In the genomic region with DNA sequence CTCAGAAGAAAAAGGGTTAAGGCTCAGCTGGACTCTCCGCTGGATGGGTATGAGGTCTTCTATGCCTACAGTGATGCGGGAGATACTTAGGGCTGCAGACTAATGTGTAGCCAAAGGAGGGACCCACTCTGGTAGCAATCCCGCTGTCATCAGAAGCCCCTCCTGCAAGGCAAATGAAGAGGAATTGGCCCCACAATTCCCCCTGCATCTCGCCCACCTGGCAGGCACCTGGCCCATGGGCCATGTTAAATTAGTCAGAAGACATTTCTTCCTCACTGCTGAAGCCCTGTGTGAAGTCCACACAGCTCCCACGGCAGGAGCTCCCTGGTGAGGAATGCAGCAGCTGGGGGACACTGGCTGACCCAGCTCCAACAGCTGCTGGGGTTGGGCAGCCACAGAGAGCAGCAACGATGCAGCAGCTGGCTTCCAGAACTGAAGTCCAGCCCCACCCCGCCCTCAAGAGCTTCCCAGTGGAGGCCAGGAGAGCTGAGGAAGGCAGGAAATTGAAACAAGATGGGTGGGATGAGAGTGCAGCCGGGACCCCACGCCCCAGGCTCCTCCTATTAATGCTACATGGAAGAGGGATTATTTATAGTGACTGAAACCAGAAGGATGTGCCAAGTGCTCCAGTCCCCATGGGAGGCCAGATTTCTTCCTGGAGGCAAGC, we compare ENCODE assay signal across 12 cellular contexts. TPM values are rescaled to one million over a fixed set of nuclear protein-coding genes. Genes with fewer than 3 reads are reported as not detected.
A peak's percentile ranks its signal among the peaks of the same experiment; 100 is the strongest.
DNase-seq lines count a peak whose midpoint lies in the region; ATAC-seq and TF ChIP-seq lines count a peak whose summit lies in the region.
"Had no signal": no experiment of that assay in that cellular context is flagged by ENCODE, and none has a peak within 500 bp of the region (broad histone marks: within the 10 kb centered on the region; RNA-seq: fewer than 3 reads in every experiment).

No MANE protein-coding gene starts in this region.

- no peaks in the 10 kb centered on the region for H3K27me3 ChIP-seq in ascending aorta
- H3K27me3 ChIP-seq in sigmoid colon, result no peaks in the 10 kb centered on the region

- peak overlapping the region in 1 of 2 donors; percentile 41 for H3K4me3 ChIP-seq in ascending aorta
- H3K4me3 ChIP-seq in sigmoid colon, result no peak overlapping the region

- DNase-seq in EH (ENCODE audit: low read depth), result peak; percentile 83
- DNase-seq in ascending aorta (ENCODE audit: low spot score in 2 of 2), result peak in 1 of 2 donors; percentile 75
- DNase-seq in left cardiac atrium, result peak; percentile 75
- peak; percentile 87 for DNase-seq in sigmoid colon
- no peak for DNase-seq in activated naive CD4-positive, alpha-beta T cell treated with Interleukin-2 at 50 U/mL for 16 hours
- DNase-seq: CD8-positive, alpha-beta T cell; NCI-H1092 treated with DMSO at 0.1 percent for 48 hours; stimulated activated CD4-positive, alpha-beta T cell treated with anti-CD3 and anti-CD28 coated beads, Interleukin-2, amount 100 ng/mL, for 24 hours had no signal

- no peak for TF ChIP-seq POLR2A in sigmoid colon (IDR thresholded peaks at IDR 0.05)

- TF ChIP-seq EP300 in sigmoid colon (IDR thresholded peaks at IDR 0.05), result no peak

- ATAC-seq in left cardiac atrium, result peak; percentile 70 to 81
- ATAC-seq in HG03378 (IDR thresholded peaks at IDR 0.05; ENCODE audit: unreplicated experiment), result no peak
- no peak for ATAC-seq in HG03139 (IDR thresholded peaks at IDR 0.05; ENCODE audit: unreplicated experiment)
- no peak for ATAC-seq in GM18867 (IDR thresholded peaks at IDR 0.05; ENCODE audit: unreplicated experiment)
- ATAC-seq: CD8-positive, alpha-beta T cell had no signal

- H3K36me3 ChIP-seq in ascending aorta (no peaks in the 10 kb centered on the region), sigmoid colon (peaks cover 0 to 6% (median 0%) of the 10 kb centered on the region in 4 donors)

- TF ChIP-seq CTCF in ascending aorta (IDR thresholded peaks at IDR 0.05) (no peak), sigmoid colon (IDR thresholded peaks at IDR 0.05) (no peak)

- intact Hi-C loops in ascending aorta (cut with DNase I) (loop anchor here (5.0 to 10.0 kb wide), 2 partner anchors 425 to 803 kb away; a partner anchor contains a TSS), left cardiac atrium (cut with DNase I) (no loop called here), sigmoid colon (cut with DNase I) (loop anchor here (10.0 kb wide), 2 partner anchors 85 to 805 kb away; a partner anchor contains a TSS)

- no peaks in the 10 kb centered on the region for H3K9me3 ChIP-seq in ascending aorta
- H3K9me3 ChIP-seq in sigmoid colon, result no peaks in the 10 kb centered on the region

- 44 to 64% methylated on average over 9 of the region's 9 CpGs for WGBS in sigmoid colon, 2 donors

- peak overlapping the region; percentile 73 to 81 for H3K27ac ChIP-seq in ascending aorta
- peak overlapping the region in 2 of 4 donors; percentile 11 to 19 for H3K27ac ChIP-seq in sigmoid colon

- H3K4me1 ChIP-seq in ascending aorta (peaks cover 29 to 91% of the 10 kb centered on the region in 2 donors), sigmoid colon (peaks cover 0 to 69% (median 58%) of the 10 kb centered on the region in 4 donors)

RNA-seq across cellular contexts. Expression of a gene that starts 5.5 kb away (rescaled TPM):
- total RNA-seq in ascending aorta (17.7 TPM), left cardiac atrium (10 to 100 TPM; 17.2 to 21.0 TPM), sigmoid colon (10 to 100 TPM in 2 of 4 donors, 1 to 10 TPM in 2; 9.5 to 13.3 (median 10.9) TPM)
- polyA plus RNA-seq in sigmoid colon, result 1 to 10 TPM in 2 of 3 donors, under 1 TPM in 1; 0.23 to 3.3 (median 1.2) TPM
- total RNA-seq: CD8-positive, alpha-beta T cell had no signal

RNA-seq across cellular contexts. Expression of a gene that starts 24.0 kb away (rescaled TPM):
- total RNA-seq in ascending aorta, result not detected
- total RNA-seq in left cardiac atrium, result not detected
- not detected for total RNA-seq in sigmoid colon
- not detected for polyA plus RNA-seq in sigmoid colon
- total RNA-seq: CD8-positive, alpha-beta T cell had no signal
- polyA plus RNA-seq: adipose tissue had no signal

Comparison
In these comparisons a context has a peak if more than half of its experiments do, and no peak if none do; other contexts are left out.
1. ATAC-seq: peak in left cardiac atrium (2 of 2); none in HG03378 (single experiment), HG03139 (single experiment) and GM18867 (single experiment).
2. intact Hi-C loops: an anchor here in ascending aorta (5.0 to 10.0 kb wide) and sigmoid colon (10.0 kb wide); none called in left cardiac atrium.